Comparison of ENCODE assay signal across 1 cellular context in the genomic region with DNA sequence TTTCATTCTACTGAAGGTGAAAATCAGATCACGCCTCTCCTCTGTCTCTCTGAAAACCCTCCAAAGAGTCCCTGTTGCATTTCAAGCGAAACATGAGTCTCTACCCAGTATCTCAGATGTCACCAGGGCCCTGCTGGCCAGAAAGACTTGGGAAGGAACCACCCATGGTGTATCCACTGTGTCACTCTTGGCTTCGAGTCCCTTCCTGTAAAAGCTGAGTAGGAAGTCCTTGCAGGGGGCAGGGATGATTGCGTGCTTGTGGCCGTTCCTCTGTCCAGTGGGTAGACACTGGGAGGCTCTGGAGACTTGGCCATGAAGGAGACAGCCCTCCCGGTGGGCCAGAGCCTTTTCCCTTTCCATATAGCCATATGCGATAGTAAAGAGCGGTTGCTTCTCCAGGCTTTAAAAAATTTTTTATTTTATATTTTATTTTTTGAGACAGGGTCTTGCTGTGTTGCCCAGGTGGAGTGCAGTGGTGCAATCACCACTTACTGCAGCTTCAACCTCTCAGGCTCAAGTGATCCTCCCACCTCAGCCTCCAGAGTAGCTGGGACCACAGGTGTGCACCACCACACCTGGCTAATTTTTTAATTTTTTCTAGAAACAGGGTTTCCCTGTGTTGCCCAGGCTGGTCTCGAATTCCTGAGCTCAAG.
TF ChIP-seq lines count a peak whose summit lies in the region.

No MANE protein-coding gene starts in this region.

TF ChIP-seq in GM12891, 5 proteins besides CTCF, POLR2A, EP300 and RAD21:
- TF ChIP-seq POU2F2 (IDR thresholded peaks at IDR 0.05; ENCODE audit: low read depth, low read length), result no peak; the same call in 1 of the 2 replicates
- TF ChIP-seq SPI1 (IDR thresholded peaks at IDR 0.05; ENCODE audit: low read depth, low read length), result no peak
- no peak for TF ChIP-seq POLR2AphosphoS5 (IDR thresholded peaks at IDR 0.05; ENCODE audit: low read depth, low read length)
- no peak for TF ChIP-seq TAF1 (IDR thresholded peaks at IDR 0.05; ENCODE audit: low read depth, low read length)
- no peak for TF ChIP-seq PAX5 (IDR thresholded peaks at IDR 0.05; ENCODE audit: insufficient read depth, low read length, severe bottlenecking)
TF ChIP-seq in GM12891: peak in this region for 0.
